ENCODE assay signal across 14 cellular contexts in the genomic region with DNA sequence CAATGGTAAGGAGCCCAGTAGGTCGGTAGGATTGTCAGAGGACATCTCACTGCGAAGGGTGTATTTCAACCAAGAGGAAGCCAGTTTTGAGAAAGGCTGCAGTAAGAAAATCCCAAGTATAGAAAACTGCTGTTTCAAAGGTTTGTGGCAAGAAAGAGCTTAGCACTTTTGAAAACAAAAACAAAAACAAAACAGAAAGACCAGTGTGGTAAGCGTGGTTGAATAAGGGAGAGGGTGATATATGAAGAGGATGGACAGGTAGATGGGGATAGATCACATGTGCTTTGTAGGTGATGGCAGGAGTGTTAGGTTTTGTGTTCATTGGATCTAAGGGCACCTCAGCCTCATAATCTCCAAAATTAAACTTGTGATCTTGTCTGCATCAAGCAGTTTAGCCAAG.
DNase-seq lines count a peak whose midpoint lies in the region; ATAC-seq lines count a peak whose summit lies in the region.
"Had no signal": no experiment of that assay in that cellular context is flagged by ENCODE, and none has a peak within 500 bp of the region (broad histone marks: within the 10 kb centered on the region; RNA-seq: fewer than 3 reads in every experiment).

No MANE protein-coding gene starts in this region.

- H3K4me3 Mint-ChIP-seq in memory B cell (no peak overlapping the region), T-helper 17 cell (no peak overlapping the region)
- H3K4me3 Mint-ChIP-seq in activated T-cell treated with anti-CD3 and anti-CD28 coated beads, Interleukin-2, amount 50 U/mL, for 4 hours: no peak overlapping the region
- H3K4me3 Mint-ChIP-seq: activated CD4-positive, alpha-beta T cell treated with anti-CD3 and anti-CD28 coated beads, Interleukin-2, amount 10 ng/mL, durations not matched to agents 7 days and 5 days; activated naive CD8-positive, alpha-beta T cell treated with anti-CD3 and anti-CD28 coated beads, Interleukin-2, amount 10 ng/mL, durations not matched to agents 7 days and 5 days had no signal

- H3K9me3 ChIP-seq in T-helper 17 cell (ENCODE audit: control insufficient read depth, low read length, poor library complexity, severe bottlenecking): peaks cover 3% of the 10 kb centered on the region

- ATAC-seq in GM18909 (IDR thresholded peaks at IDR 0.05; ENCODE audit: poor library complexity, unreplicated experiment): peak; percentile 80
- peak; percentile 89 for ATAC-seq in GM21786 (IDR thresholded peaks at IDR 0.05; ENCODE audit: unreplicated experiment)
- ATAC-seq in HG03159 (IDR thresholded peaks at IDR 0.05; ENCODE audit: unreplicated experiment): peak; percentile 71
- ATAC-seq in memory B cell (ENCODE audit: low read depth): no peak
- ATAC-seq in activated T-cell treated with anti-CD3 and anti-CD28 coated beads, Interleukin-2, amount 50 U/mL, for 4 hours: no peak
- no peak for ATAC-seq in T-helper 17 cell

- H3K27ac Mint-ChIP-seq in memory B cell (peak overlapping the region; percentile 38), T-helper 17 cell (no peak overlapping the region)
- H3K27ac Mint-ChIP-seq: activated CD4-positive, alpha-beta T cell treated with anti-CD3 and anti-CD28 coated beads, Interleukin-2, amount 10 ng/mL, durations not matched to agents 7 days and 5 days; activated naive CD8-positive, alpha-beta T cell treated with anti-CD3 and anti-CD28 coated beads, Interleukin-2, amount 10 ng/mL, durations not matched to agents 7 days and 5 days had no signal

- H3K36me3 Mint-ChIP-seq in memory B cell (peaks cover 20% of the 10 kb centered on the region), T-helper 17 cell (ENCODE audit: low read depth) (no peaks in the 10 kb centered on the region)
- H3K36me3 Mint-ChIP-seq in activated T-cell treated with anti-CD3 and anti-CD28 coated beads, Interleukin-2, amount 50 U/mL, for 4 hours (ENCODE audit: insufficient read depth): no peaks in the 10 kb centered on the region
- H3K36me3 Mint-ChIP-seq: activated naive CD8-positive, alpha-beta T cell treated with anti-CD3 and anti-CD28 coated beads, Interleukin-2, amount 10 ng/mL, durations not matched to agents 7 days and 5 days had no signal

- peaks cover 22% of the 10 kb centered on the region for H3K4me1 Mint-ChIP-seq in memory B cell
- H3K4me1 Mint-ChIP-seq in activated T-cell treated with anti-CD3 and anti-CD28 coated beads, Interleukin-2, amount 50 U/mL, for 4 hours (ENCODE audit: low read depth): no peaks in the 10 kb centered on the region
- peaks cover 3% of the 10 kb centered on the region for H3K4me1 Mint-ChIP-seq in T-helper 17 cell
- H3K4me1 Mint-ChIP-seq: activated CD4-positive, alpha-beta T cell treated with anti-CD3 and anti-CD28 coated beads, Interleukin-2, amount 10 ng/mL, durations not matched to agents 7 days and 5 days; activated naive CD8-positive, alpha-beta T cell treated with anti-CD3 and anti-CD28 coated beads, Interleukin-2, amount 10 ng/mL, durations not matched to agents 7 days and 5 days had no signal

- H3K27me3 Mint-ChIP-seq in memory B cell: no peaks in the 10 kb centered on the region
- peaks cover 2% of the 10 kb centered on the region for H3K27me3 Mint-ChIP-seq in activated T-cell treated with anti-CD3 and anti-CD28 coated beads, Interleukin-2, amount 50 U/mL, for 4 hours (ENCODE audit: low read depth)
- peaks cover 6% of the 10 kb centered on the region for H3K27me3 Mint-ChIP-seq in T-helper 17 cell

- DNase-seq in memory B cell (ENCODE audit: low spot score in 2 of 2) (no peak), COR-L47 (lab: John Stamatoyannopoulos, UW) (no peak), T-helper 17 cell (no peak), NCI-H187 treated with DMSO at 0.1 percent for 48 hours (lab: John Stamatoyannopoulos, UW) (no peak)
- no peak for DNase-seq in activated T-cell treated with anti-CD3 and anti-CD28 coated beads, Interleukin-2, amount 50 U/mL, for 4 hours
- DNase-seq: activated CD4-positive, alpha-beta T cell treated with anti-CD3 and anti-CD28 coated beads, Interleukin-2, amount 10 ng/mL, durations not matched to agents 7 days and 5 days; activated naive CD8-positive, alpha-beta T cell treated with anti-CD3 and anti-CD28 coated beads, Interleukin-2, amount 10 ng/mL, durations not matched to agents 7 days and 5 days; head of caudate nucleus; midbrain; NCI-H446 treated with DMSO at 0.1 percent for 48 hours; trophoblast cell had no signal

- peaks cover 9% of the 10 kb centered on the region for H3K9me3 Mint-ChIP-seq in memory B cell
- no peaks in the 10 kb centered on the region for H3K9me3 Mint-ChIP-seq in activated T-cell treated with anti-CD3 and anti-CD28 coated beads, Interleukin-2, amount 50 U/mL, for 4 hours
- H3K9me3 Mint-ChIP-seq: activated CD4-positive, alpha-beta T cell treated with anti-CD3 and anti-CD28 coated beads, Interleukin-2, amount 10 ng/mL, durations not matched to agents 7 days and 5 days; activated naive CD8-positive, alpha-beta T cell treated with anti-CD3 and anti-CD28 coated beads, Interleukin-2, amount 10 ng/mL, durations not matched to agents 7 days and 5 days had no signal

Comparison
In these comparisons a context has a peak if more than half of its experiments do, and no peak if none do; other contexts are left out.
1. ATAC-seq: peak in GM18909 (single experiment), GM21786 (single experiment) and HG03159 (single experiment); none in memory B cell (single experiment), activated T-cell treated with anti-CD3 and anti-CD28 coated beads, Interleukin-2, amount 50 U/mL, for 4 hours (0 of 2) and T-helper 17 cell (single experiment).